Comparison of ENCODE assay signal across 8 cellular contexts in the genomic region with DNA sequence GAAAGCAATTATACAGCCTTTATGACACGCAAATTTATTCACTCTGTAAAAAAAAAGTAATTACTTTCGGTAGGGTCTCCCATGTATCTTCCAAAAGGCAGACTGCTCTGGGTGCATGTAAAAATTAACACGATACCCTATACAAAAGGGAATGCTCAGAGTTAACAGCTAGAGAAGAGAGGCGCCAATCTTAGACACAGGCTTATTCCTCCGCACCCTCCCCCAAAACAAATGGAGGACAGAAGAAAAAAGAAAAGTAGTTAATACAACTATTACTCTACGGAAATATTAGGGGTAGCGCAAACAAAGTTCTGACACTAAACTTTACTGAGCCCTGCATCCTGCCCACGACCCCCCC. TPM values are rescaled to one million over a fixed set of nuclear protein-coding genes. Genes with fewer than 3 reads are reported as not detected.
DNase-seq lines count a peak whose midpoint lies in the region; ATAC-seq, FAIRE-seq and TF ChIP-seq lines count a peak whose summit lies in the region.

No MANE protein-coding gene starts in this region.

- peak overlapping the region; percentile 88 for H3K4me2 ChIP-seq in GM23248 (ENCODE audit: unreplicated experiment)

- H3K4me1 Mint-ChIP-seq in CD8-positive, alpha-beta T cell (ENCODE audit: low read depth), result peaks cover 33% of the 10 kb centered on the region

- WGBS in GM23248 (ENCODE audit: low coverage in 1 of 2, low lambda C conversion rate in 2 of 2, missing lambda C conversion rate in 2 of 2), 2 experiments, result 1 to 2% methylated on average over 8 of the region's 8 CpGs

- no peaks in the 10 kb centered on the region for H3K9me3 Mint-ChIP-seq in CD8-positive, alpha-beta T cell

- peak overlapping the region; percentile 87 for H3K4me3 ChIP-seq in CD8-positive, alpha-beta T cell (ENCODE audit: low read depth, low read length)
- H3K4me3 ChIP-seq in GM23248 (peak overlapping the region; percentile 97), SJCRH30 (peak overlapping the region; percentile 72), foreskin fibroblast (ENCODE audit: low read depth in 1 of 2, low read length in 2 of 2) (peak overlapping the region; percentile 67 to 86), rectal smooth muscle tissue (ENCODE audit: low read length) (peak overlapping the region; percentile 96)

- H3K4me3 Mint-ChIP-seq in CD8-positive, alpha-beta T cell, result peak overlapping the region; percentile 100

- H3K27me3 Mint-ChIP-seq in CD8-positive, alpha-beta T cell (ENCODE audit: low read depth), result no peaks in the 10 kb centered on the region

- H3F3A ChIP-seq in GM23248 (ENCODE audit: insufficient read depth), result no peaks in the 10 kb centered on the region

- peak overlapping the region; percentile 98 for H3K27ac ChIP-seq in CD8-positive, alpha-beta T cell (ENCODE audit: low read depth, low read length)
- peak overlapping the region; percentile 88 for H3K27ac ChIP-seq in GM23248
- H3K27ac ChIP-seq in SJCRH30, result peak overlapping the region; percentile 94
- peak overlapping the region; percentile 97 for H3K27ac ChIP-seq in rectal smooth muscle tissue (ENCODE audit: low read depth, low read length)

- CTCF ChIA-PET in CD8-positive, alpha-beta T cell (lab: Charles Lee), result no interaction called here

- no peaks in the 10 kb centered on the region for H3K27me3 ChIP-seq in CD8-positive, alpha-beta T cell (ENCODE audit: insufficient read depth, low read length)
- H3K27me3 ChIP-seq in GM23248 (replicated peaks; ENCODE audit: insufficient read depth) (no peaks in the 10 kb centered on the region), SJCRH30 (no peaks in the 10 kb centered on the region), rectal smooth muscle tissue (ENCODE audit: control insufficient read depth, insufficient read depth, low read length) (no peaks in the 10 kb centered on the region)

- in situ Hi-C loops in GM23248 (cut with MboI), result no loop called here
- in situ Hi-C loops in GM13977 (cut with MboI; ENCODE audit: low pct_unique_long_range_greater_than_20kb, low sequenced_read_pairs, unreplicated experiment), result no loop called here

- no peaks in the 10 kb centered on the region for H3K9me2 ChIP-seq in GM23248 (ENCODE audit: insufficient read depth)

- no peak for TF ChIP-seq CTCF in CD8-positive, alpha-beta T cell (IDR thresholded peaks at IDR 0.05)
- TF ChIP-seq CTCF in foreskin fibroblast (IDR thresholded peaks at IDR 0.05; ENCODE audit: low read depth, low read length) (no peak), GM13977 (IDR thresholded peaks at IDR 0.05; ENCODE audit: extremely low read depth, insufficient read depth, missing control alignments) (no peak), D721Med (IDR thresholded peaks at IDR 0.05; ENCODE audit: insufficient read depth, missing control alignments) (no peak)

- peak overlapping the region; percentile 92 for H2AFZ ChIP-seq in GM23248

- H3K9ac ChIP-seq in GM23248, result peak overlapping the region; percentile 97
- H3K9ac ChIP-seq in rectal smooth muscle tissue (ENCODE audit: low read length), result peak overlapping the region; percentile 49

- no peak for FAIRE-seq in D721Med (lab: Jason Lieb, UNC)

- H3K9me3 ChIP-seq in CD8-positive, alpha-beta T cell (ENCODE audit: low read length), result no peaks in the 10 kb centered on the region
- no peaks in the 10 kb centered on the region for H3K9me3 ChIP-seq in GM23248 (ENCODE audit: low read depth)
- H3K9me3 ChIP-seq in SJCRH30 (replicated peaks), result no peaks in the 10 kb centered on the region

- peaks cover 54% of the 10 kb centered on the region for H3K79me2 ChIP-seq in GM23248 (ENCODE audit: insufficient read depth)

- H3K36me3 ChIP-seq in CD8-positive, alpha-beta T cell (ENCODE audit: insufficient read depth, low read length), result no peaks in the 10 kb centered on the region
- H3K36me3 ChIP-seq in GM23248 (ENCODE audit: low read depth) (peaks cover 15% of the 10 kb centered on the region), SJCRH30 (peaks cover 2% of the 10 kb centered on the region; the same call in 1 of the 2 replicates), rectal smooth muscle tissue (ENCODE audit: control insufficient read depth, insufficient read depth, low read length) (peaks cover 6% of the 10 kb centered on the region)

- peak overlapping the region; percentile 100 for H3K27ac Mint-ChIP-seq in CD8-positive, alpha-beta T cell

- H3K36me3 Mint-ChIP-seq in CD8-positive, alpha-beta T cell, result peaks cover 27% of the 10 kb centered on the region

- POLR2A ChIA-PET in CD8-positive, alpha-beta T cell (lab: Charles Lee), result interaction anchor here (2.4 kb wide), 1 partner anchor 404 kb away, joined by 12 read pairs; the partner anchor contains the start of gene KLHL32

- ATAC-seq in CD8-positive, alpha-beta T cell, result no peak

- no peaks in the 10 kb centered on the region for H4K20me1 ChIP-seq in GM23248 (ENCODE audit: insufficient read depth)

- intact Hi-C loops in CD8-positive, alpha-beta T cell (cut with DNase I, micrococcal nuclease), result loop anchor here (1.0 to 5.0 kb wide), 12 partner anchors 21 to 944 kb away; partner anchors contain the start of genes KLHL32 (in 2 of the 2), MANEA (in 2 of the 2), MMS22L (in 2 of the 2) and NDUFAF4 (in 2 of the 2)

- no peak for DNase-seq in CD8-positive, alpha-beta T cell
- DNase-seq in GM23248 (no peak), SJCRH30 (no peak), foreskin fibroblast (no peak), NCI-H2196 (lab: John Stamatoyannopoulos, UW; ENCODE audit: unreplicated experiment) (no peak), GM13977 (ENCODE audit: low spot score) (no peak), D721Med (ENCODE audit: insufficient read length, low spot score) (no peak)

- H3K4me1 ChIP-seq in CD8-positive, alpha-beta T cell (ENCODE audit: insufficient read depth, low read length), result peaks cover 20% of the 10 kb centered on the region
- H3K4me1 ChIP-seq in GM23248 (ENCODE audit: insufficient read depth) (peaks cover 23% of the 10 kb centered on the region), SJCRH30 (0 out of 2 replicates have a peak, but pooled peaks cover 7% of the 10 kb centered on the region), rectal smooth muscle tissue (ENCODE audit: control insufficient read depth, insufficient read depth, low read length) (peaks cover 6% of the 10 kb centered on the region)

RNA-seq across cellular contexts. Expression of gene UFL1, which starts 0.4 kb away (rescaled TPM):
- 10 to 100 TPM; 18.0 to 20.3 TPM for total RNA-seq in CD8-positive, alpha-beta T cell
- total RNA-seq in GM23248 (2014; rRNA removed; shearing (Covaris generic)), result 25.2 and 25.9 TPM in 2 replicates
- polyA plus RNA-seq in GM23248 (2016; fragmentation: Nextera tagmentation; extraction: Ambion mirVana), result 22.0 TPM in 2 replicates
- total RNA-seq in SJCRH30 (2014; rRNA removed; shearing (Covaris generic)), result 25.0 and 25.4 TPM in 2 replicates

RNA-seq across cellular contexts. Expression of gene FHL5, which starts 41.7 kb away (rescaled TPM):
- total RNA-seq in CD8-positive, alpha-beta T cell, result not detected
- not detected in 2 replicates for total RNA-seq in GM23248 (2014; rRNA removed; shearing (Covaris generic))
- polyA plus RNA-seq in GM23248 (2016; fragmentation: Nextera tagmentation; extraction: Ambion mirVana), result not detected in 2 replicates
- not detected in 2 replicates for total RNA-seq in SJCRH30 (2014; rRNA removed; shearing (Covaris generic))
